ENCODE assay signal across 1 cellular context in genomic region chr17:3048727-3049471, GRCh38.
A peak's percentile ranks its signal among the peaks of the same experiment; 100 is the strongest.
TF ChIP-seq lines count a peak whose summit lies in the region.

No MANE protein-coding gene starts in this region.

TF ChIP-seq in K562, 482 proteins besides CTCF, POLR2A, EP300 and RAD21 (continued from another document and continues in another):
- TF ChIP-seq, protein P1, sequence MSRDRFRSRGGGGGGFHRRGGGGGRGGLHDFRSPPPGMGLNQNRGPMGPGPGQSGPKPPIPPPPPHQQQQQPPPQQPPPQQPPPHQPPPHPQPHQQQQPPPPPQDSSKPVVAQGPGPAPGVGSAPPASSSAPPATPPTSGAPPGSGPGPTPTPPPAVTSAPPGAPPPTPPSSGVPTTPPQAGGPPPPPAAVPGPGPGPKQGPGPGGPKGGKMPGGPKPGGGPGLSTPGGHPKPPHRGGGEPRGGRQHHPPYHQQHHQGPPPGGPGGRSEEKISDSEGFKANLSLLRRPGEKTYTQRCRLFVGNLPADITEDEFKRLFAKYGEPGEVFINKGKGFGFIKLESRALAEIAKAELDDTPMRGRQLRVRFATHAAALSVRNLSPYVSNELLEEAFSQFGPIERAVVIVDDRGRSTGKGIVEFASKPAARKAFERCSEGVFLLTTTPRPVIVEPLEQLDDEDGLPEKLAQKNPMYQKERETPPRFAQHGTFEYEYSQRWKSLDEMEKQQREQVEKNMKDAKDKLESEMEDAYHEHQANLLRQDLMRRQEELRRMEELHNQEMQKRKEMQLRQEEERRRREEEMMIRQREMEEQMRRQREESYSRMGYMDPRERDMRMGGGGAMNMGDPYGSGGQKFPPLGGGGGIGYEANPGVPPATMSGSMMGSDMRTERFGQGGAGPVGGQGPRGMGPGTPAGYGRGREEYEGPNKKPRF (IDR thresholded peaks at IDR 0.05; ENCODE audit: low read depth, low read length), result no peak
- TF ChIP-seq HDAC3 (IDR thresholded peaks at IDR 0.05; ENCODE audit: borderline replicate concordance, partially characterized antibody) (no peak), RREB1 (CRISPR knock-in tag; IDR thresholded peaks at IDR 0.05) (no peak), POU5F1 (IDR thresholded peaks at IDR 0.05; ENCODE audit: borderline replicate concordance, low read depth, low read length, partially characterized antibody) (no peak), IRF2 (CRISPR knock-in tag; IDR thresholded peaks at IDR 0.05) (no peak), ZNF124 (CRISPR knock-in tag; IDR thresholded peaks at IDR 0.05) (no peak), ZBTB43 (CRISPR knock-in tag; IDR thresholded peaks at IDR 0.05) (no peak), CEBPG (CRISPR knock-in tag; IDR thresholded peaks at IDR 0.05) (no peak), CEBPG (tag; conservative IDR thresholded peaks at IDR 0.05 in 1 of 2, IDR thresholded peaks at IDR 0.05 in 1 of 2) (no peak), SP2 (IDR thresholded peaks at IDR 0.05; ENCODE audit: extremely low read depth, low read depth, low read length, poor library complexity, severe bottlenecking) (peak; percentile 49), KAT8 (IDR thresholded peaks at IDR 0.05; ENCODE audit: low read depth) (no peak), MGA (IDR thresholded peaks at IDR 0.05) (no peak), PURB (CRISPR knock-in tag; IDR thresholded peaks at IDR 0.05; ENCODE audit: low read depth) (no peak), ILF3 (IDR thresholded peaks at IDR 0.05; ENCODE audit: borderline replicate concordance) (no peak), STAT5B (CRISPR knock-in tag; IDR thresholded peaks at IDR 0.05) (no peak), ZNF3 (CRISPR knock-in tag; IDR thresholded peaks at IDR 0.05) (no peak), SMC3 (conservative IDR thresholded peaks at IDR 0.05; ENCODE audit: insufficient read depth, low read depth, low read length) (0 out of 2 replicates have a peak, but pooled peaks have one; percentile 10), MTA2 (IDR thresholded peaks at IDR 0.05; ENCODE audit: low read depth) (no peak), L3MBTL2 (IDR thresholded peaks at IDR 0.05) (no peak), NRF1 (conservative IDR thresholded peaks at IDR 0.05 in 1 of 2, IDR thresholded peaks at IDR 0.05 in 1 of 2) (0 out of 4 replicates have a peak, but pooled peaks of 1 of the 2 experiments have one; percentile 16)
- TF ChIP-seq, protein P2, sequence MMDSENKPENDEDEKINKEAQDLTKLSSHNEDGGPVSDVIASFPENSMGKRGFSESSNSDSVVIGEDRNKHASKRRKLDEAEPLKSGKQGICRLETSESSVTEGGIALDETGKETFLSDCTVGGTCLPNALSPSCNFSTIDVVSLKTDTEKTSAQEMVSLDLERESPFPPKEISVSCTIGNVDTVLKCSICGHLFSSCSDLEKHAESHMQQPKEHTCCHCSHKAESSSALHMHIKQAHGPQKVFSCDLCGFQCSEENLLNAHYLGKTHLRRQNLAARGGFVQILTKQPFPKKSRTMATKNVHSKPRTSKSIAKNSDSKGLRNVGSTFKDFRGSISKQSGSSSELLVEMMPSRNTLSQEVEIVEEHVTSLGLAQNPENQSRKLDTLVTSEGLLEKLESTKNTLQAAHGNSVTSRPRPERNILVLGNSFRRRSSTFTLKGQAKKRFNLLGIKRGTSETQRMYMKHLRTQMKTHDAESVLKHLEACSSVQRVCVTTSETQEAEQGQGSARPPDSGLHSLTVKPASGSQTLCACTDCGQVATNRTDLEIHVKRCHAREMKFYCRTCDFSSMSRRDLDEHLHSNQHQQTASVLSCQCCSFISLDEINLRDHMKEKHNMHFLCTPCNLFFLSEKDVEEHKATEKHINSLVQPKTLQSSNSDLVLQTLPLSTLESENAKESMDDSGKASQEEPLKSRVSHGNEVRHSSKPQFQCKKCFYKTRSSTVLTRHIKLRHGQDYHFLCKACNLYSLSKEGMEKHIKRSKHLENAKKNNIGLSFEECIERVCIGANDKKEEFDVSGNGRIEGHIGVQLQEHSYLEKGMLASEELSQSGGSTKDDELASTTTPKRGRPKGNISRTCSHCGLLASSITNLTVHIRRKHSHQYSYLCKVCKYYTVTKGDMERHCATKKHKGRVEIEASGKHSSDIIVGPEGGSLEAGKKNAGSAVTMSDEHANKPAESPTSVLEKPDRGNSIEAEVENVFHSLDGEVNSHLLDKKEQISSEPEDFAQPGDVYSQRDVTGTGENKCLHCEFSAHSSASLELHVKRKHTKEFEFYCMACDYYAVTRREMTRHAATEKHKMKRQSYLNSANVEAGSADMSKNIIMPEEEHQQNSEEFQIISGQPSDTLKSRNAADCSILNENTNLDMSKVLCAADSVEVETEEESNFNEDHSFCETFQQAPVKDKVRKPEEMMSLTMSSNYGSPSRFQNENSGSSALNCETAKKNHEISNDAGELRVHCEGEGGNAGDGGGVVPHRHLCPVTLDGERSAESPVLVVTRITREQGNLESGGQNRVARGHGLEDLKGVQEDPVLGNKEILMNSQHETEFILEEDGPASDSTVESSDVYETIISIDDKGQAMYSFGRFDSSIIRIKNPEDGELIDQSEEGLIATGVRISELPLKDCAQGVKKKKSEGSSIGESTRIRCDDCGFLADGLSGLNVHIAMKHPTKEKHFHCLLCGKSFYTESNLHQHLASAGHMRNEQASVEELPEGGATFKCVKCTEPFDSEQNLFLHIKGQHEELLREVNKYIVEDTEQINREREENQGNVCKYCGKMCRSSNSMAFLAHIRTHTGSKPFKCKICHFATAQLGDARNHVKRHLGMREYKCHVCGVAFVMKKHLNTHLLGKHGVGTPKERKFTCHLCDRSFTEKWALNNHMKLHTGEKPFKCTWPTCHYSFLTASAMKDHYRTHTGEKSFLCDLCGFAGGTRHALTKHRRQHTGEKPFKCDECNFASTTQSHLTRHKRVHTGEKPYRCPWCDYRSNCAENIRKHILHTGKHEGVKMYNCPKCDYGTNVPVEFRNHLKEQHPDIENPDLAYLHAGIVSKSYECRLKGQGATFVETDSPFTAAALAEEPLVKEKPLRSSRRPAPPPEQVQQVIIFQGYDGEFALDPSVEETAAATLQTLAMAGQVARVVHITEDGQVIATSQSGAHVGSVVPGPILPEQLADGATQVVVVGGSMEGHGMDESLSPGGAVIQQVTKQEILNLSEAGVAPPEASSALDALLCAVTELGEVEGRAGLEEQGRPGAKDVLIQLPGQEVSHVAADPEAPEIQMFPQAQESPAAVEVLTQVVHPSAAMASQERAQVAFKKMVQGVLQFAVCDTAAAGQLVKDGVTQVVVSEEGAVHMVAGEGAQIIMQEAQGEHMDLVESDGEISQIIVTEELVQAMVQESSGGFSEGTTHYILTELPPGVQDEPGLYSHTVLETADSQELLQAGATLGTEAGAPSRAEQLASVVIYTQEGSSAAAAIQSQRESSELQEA (IDR thresholded peaks at IDR 0.05; ENCODE audit: low read depth), result no peak
